Comparison of ENCODE assay signal across 19 cellular contexts in genomic region chr3:133945696-133946095, GRCh38. TPM values are rescaled to one million over a fixed set of nuclear protein-coding genes. Genes with fewer than 3 reads are reported as not detected.
DNase-seq lines count a peak whose midpoint lies in the region; ATAC-seq and TF ChIP-seq lines count a peak whose summit lies in the region.
"Had no signal": no experiment of that assay in that cellular context is flagged by ENCODE, and none has a peak within 500 bp of the region (broad histone marks: within the 10 kb centered on the region; RNA-seq: fewer than 3 reads in every experiment).

No MANE protein-coding gene starts in this region.

- no peak overlapping the region for H2BK120ac ChIP-seq in mesendoderm (ENCODE audit: low read depth, low read length)

- no peak overlapping the region for H3K23ac ChIP-seq in mesendoderm (ENCODE audit: low read length)

- H4K20me1 ChIP-seq in BLaER1 treated with 17β-estradiol and CSF1 and Interleukin-3, amounts not matched to agents 10 nM and 100 nM: no peaks in the 10 kb centered on the region
- 0 out of 2 replicates have a peak, but pooled peaks cover 8% of the 10 kb centered on the region for H4K20me1 ChIP-seq in PC-3 (ENCODE audit: low read length)

- no peak overlapping the region for H2AK5ac ChIP-seq in mesendoderm (ENCODE audit: low read length)

- no peak overlapping the region for H4K8ac ChIP-seq in mesendoderm (ENCODE audit: low read depth, low read length)

- 53 to 66% methylated on average over 7 of the region's 7 CpGs for WGBS in esophagus, 2 donors
- 49% methylated on average over 7 of the region's 7 CpGs for WGBS in prostate gland
- no CpG with 5 or more reads among the region's 7 CpGs for WGBS in mesendoderm (ENCODE audit: extremely low coverage, insufficient coverage, low lambda C conversion rate)

- BruUV-seq in PC-3 (replicated peaks; lab: Mats Ljungman, UMichigan): no TSS peak

- intact Hi-C loops in PC-3 (cut with micrococcal nuclease): no loop called here
- intact Hi-C loops in prostate gland (cut with DNase I): no loop called here

- POLR2A ChIA-PET in PC-3 (lab: Charles Lee; ENCODE audit: unreplicated experiment): no interaction called here

- no peak overlapping the region for H3K4me3 ChIP-seq in BLaER1 treated with 17β-estradiol and CSF1 and Interleukin-3, amounts not matched to agents 10 nM and 100 nM
- no peak overlapping the region for H3K4me3 ChIP-seq in PC-3 (ENCODE audit: low read length)
- no peak overlapping the region for H3K4me3 ChIP-seq in esophagus (ENCODE audit: low read depth in 1 of 2, low read length in 2 of 2)
- H3K4me3 ChIP-seq in prostate gland: no peak overlapping the region
- no peak overlapping the region for H3K4me3 ChIP-seq in mesendoderm (ENCODE audit: low read length)
- H3K4me3 ChIP-seq: GM23338, skin epidermis, tibial nerve had no signal

- no peaks in the 10 kb centered on the region for H3K9me2 ChIP-seq in PC-3 (replicated peaks; ENCODE audit: low read length)

- H3K27me3 ChIP-seq in BLaER1 treated with 17β-estradiol and CSF1 and Interleukin-3, amounts not matched to agents 10 nM and 100 nM: no peaks in the 10 kb centered on the region
- H3K27me3 ChIP-seq in PC-3 (ENCODE audit: low read length): 0 out of 2 replicates have a peak, but pooled peaks cover 2% of the 10 kb centered on the region
- no peaks in the 10 kb centered on the region for H3K27me3 ChIP-seq in esophagus (ENCODE audit: control insufficient read depth in 1 of 2, insufficient read depth in 2 of 2, low read length in 2 of 2)
- no peaks in the 10 kb centered on the region for H3K27me3 ChIP-seq in prostate gland (replicated peaks; ENCODE audit: insufficient read depth)
- H3K27me3 ChIP-seq in mesendoderm (ENCODE audit: insufficient read depth, low read length, poor library complexity): no peaks in the 10 kb centered on the region
- H3K27me3 ChIP-seq: tibial nerve had no signal

- DNase-seq in PC-3: no peak
- no peak for DNase-seq in prostate gland (ENCODE audit: low spot score)
- no peak for DNase-seq in SIG-M5 (lab: John Stamatoyannopoulos, UW)
- DNase-seq in SHP77 (lab: John Stamatoyannopoulos, UW): no peak
- DNase-seq in HT-29 (ENCODE audit: low spot score): no peak
- DNase-seq in mesendoderm: no peak
- DNase-seq: activated CD4-positive, alpha-beta T cell treated with anti-CD3 and anti-CD28 coated beads, Interleukin-2, amount 50 U/mL, for 4 hours; DMS79; hypothalamus; islet precursor cell; natural killer cell; NCI-H1417; NCI-H524; stimulated activated naive CD4-positive, alpha-beta T cell treated with Interleukin-2 at 50 U/mL for 16 hours had no signal

- H2BK15ac ChIP-seq in mesendoderm (replicated peaks; ENCODE audit: low read depth): no peak overlapping the region

- H3K36me3 ChIP-seq in BLaER1 treated with 17β-estradiol and CSF1 and Interleukin-3, amounts not matched to agents 10 nM and 100 nM: no peaks in the 10 kb centered on the region
- H3K36me3 ChIP-seq in PC-3 (ENCODE audit: low read depth, low read length): no peaks in the 10 kb centered on the region
- H3K36me3 ChIP-seq in esophagus (ENCODE audit: control insufficient read depth in 2 of 2, insufficient read depth in 2 of 2, low read length in 1 of 2): no peaks in the 10 kb centered on the region
- no peaks in the 10 kb centered on the region for H3K36me3 ChIP-seq in prostate gland
- peaks cover 10% of the 10 kb centered on the region for H3K36me3 ChIP-seq in mesendoderm (ENCODE audit: control insufficient read depth, insufficient read depth, low read length)
- H3K36me3 ChIP-seq: tibial nerve had no signal

- peak overlapping the region in 8 of 11 experiments; percentile 24 to 86 (median 62); a peak in 14 of 22 replicates for H3K4me2 ChIP-seq in BLaER1 treated with 17β-estradiol and CSF1 and Interleukin-3, amounts not matched to agents 10 nM and 100 nM
- H3K4me2 ChIP-seq in PC-3 (ENCODE audit: low read length) (peak overlapping the region; percentile 65; the same call in 1 of the 2 replicates), mesendoderm (ENCODE audit: low read length) (no peak overlapping the region)
- H3K4me2 ChIP-seq: GM23338 had no signal

- TF ChIP-seq CTCF in PC-3 (conservative IDR thresholded peaks at IDR 0.05; ENCODE audit: low read depth, low read length) (no peak), prostate gland (IDR thresholded peaks at IDR 0.05) (no peak)

- H3K27ac ChIP-seq in BLaER1 treated with 17β-estradiol and CSF1 and Interleukin-3, amounts not matched to agents 10 nM and 100 nM: no peak overlapping the region
- H3K27ac ChIP-seq in PC-3 (ENCODE audit: low read length) (no peak overlapping the region), esophagus (ENCODE audit: low read depth in 2 of 2, low read length in 1 of 2) (peak overlapping the region; percentile 40 to 64), prostate gland (peak overlapping the region; percentile 52 to 72), mesendoderm (ENCODE audit: low read depth, low read length) (no peak overlapping the region)

- TF ChIP-seq POLR2A in prostate gland (IDR thresholded peaks at IDR 0.05): no peak

- no peak overlapping the region for H3K18ac ChIP-seq in mesendoderm (ENCODE audit: low read length)

- no peaks in the 10 kb centered on the region for H3F3A ChIP-seq in PC-3 (ENCODE audit: low read length, unreplicated experiment)

- no peak overlapping the region for H2BK5ac ChIP-seq in mesendoderm (ENCODE audit: low read length)

- H3K4ac ChIP-seq in mesendoderm (ENCODE audit: low read depth, low read length): no peak overlapping the region

- H4K5ac ChIP-seq in mesendoderm (ENCODE audit: low read length): no peak overlapping the region

- no peak overlapping the region for H3K56ac ChIP-seq in mesendoderm (ENCODE audit: low read length)

- ATAC-seq in PC-3: no peak
- ATAC-seq: GM23338, natural killer cell had no signal

- H3K9ac ChIP-seq in BLaER1 treated with 17β-estradiol and CSF1 and Interleukin-3, amounts not matched to agents 10 nM and 100 nM: no peak overlapping the region
- H3K9ac ChIP-seq in PC-3 (ENCODE audit: low read length): no peak overlapping the region
- H3K9ac ChIP-seq in mesendoderm (ENCODE audit: low read length): no peak overlapping the region

- H3K9me3 ChIP-seq in BLaER1 treated with 17β-estradiol and CSF1 and Interleukin-3, amounts not matched to agents 10 nM and 100 nM (replicated peaks in 1 of 11): no peaks in the 10 kb centered on the region
- H3K9me3 ChIP-seq in PC-3 (ENCODE audit: low read length) (no peaks in the 10 kb centered on the region), esophagus (ENCODE audit: control insufficient read depth in 2 of 2, insufficient read depth in 1 of 2, low read depth in 1 of 2, low read length in 1 of 2) (no peaks in the 10 kb centered on the region), prostate gland (no peaks in the 10 kb centered on the region)
- H3K9me3 ChIP-seq: tibial nerve had no signal

- H3K79me2 ChIP-seq in PC-3 (ENCODE audit: low read length): no peaks in the 10 kb centered on the region
- no peaks in the 10 kb centered on the region for H3K79me2 ChIP-seq in mesendoderm (ENCODE audit: control insufficient read depth, insufficient read depth, low read length)

- H3K79me1 ChIP-seq in mesendoderm (ENCODE audit: low read length): no peaks in the 10 kb centered on the region

- H3K4me1 ChIP-seq in BLaER1 treated with 17β-estradiol and CSF1 and Interleukin-3, amounts not matched to agents 10 nM and 100 nM: peaks cover 17 to 62% (median 53%) of the 10 kb centered on the region in 10 experiments
- peaks cover 32% of the 10 kb centered on the region for H3K4me1 ChIP-seq in PC-3 (ENCODE audit: insufficient read depth, low read length)
- H3K4me1 ChIP-seq in esophagus (ENCODE audit: control insufficient read depth in 2 of 2, insufficient read depth in 2 of 2, low read length in 1 of 2): peaks cover 0 to 25% of the 10 kb centered on the region in 2 donors
- H3K4me1 ChIP-seq in prostate gland (replicated peaks): peaks cover 16% of the 10 kb centered on the region
- no peaks in the 10 kb centered on the region for H3K4me1 ChIP-seq in mesendoderm (ENCODE audit: control insufficient read depth, low read depth, low read length)

- no peak overlapping the region for H2AFZ ChIP-seq in PC-3 (ENCODE audit: low read length)
- H2AFZ ChIP-seq: GM23338 had no signal

- CTCF ChIA-PET in PC-3 (lab: Charles Lee): no interaction called here

RNA-seq across cellular contexts. Expression of gene RAB6B, which starts 50.0 kb away (rescaled TPM):
- total RNA-seq in PC-3 (2014; rRNA removed) (0.22 and 0.75 TPM in 2 replicates), prostate gland (1 to 10 TPM; 4.5 to 7.1 TPM)
- 1 to 10 TPM in 1 of 2 donors, under 1 TPM in 1; 0.57 to 1.3 TPM for polyA plus RNA-seq in esophagus
- total RNA-seq in HT-29 (2014; rRNA removed; shearing (Covaris generic)): not detected in 2 replicates
- 2.0 TPM for polyA plus RNA-seq in mesendoderm (2013, experiment 1 of 2)
- polyA plus RNA-seq in mesendoderm (2013, experiment 2 of 2): 2.7 TPM

Comparison
In these comparisons a context has a peak if more than half of its experiments do, and no peak if none do; other contexts are left out.
1. H3K27ac ChIP-seq: peak in esophagus (2 of 2) and prostate gland (2 of 2); none in BLaER1 treated with 17β-estradiol and CSF1 and Interleukin-3, amounts not matched to agents 10 nM and 100 nM (0 of 11), PC-3 (single experiment) and mesendoderm (single experiment).